In genomic region chr2:177724398-177725287, GRCh38 we compare ENCODE assay signal across 1 cellular context.
TF ChIP-seq lines count a peak whose summit lies in the region.

No MANE protein-coding gene starts in this region.

TF ChIP-seq in K562, 482 proteins besides CTCF, POLR2A, EP300 and RAD21 (continued from another document and continues in another):
- TF ChIP-seq USF1 (CRISPR knock-in tag; IDR thresholded peaks at IDR 0.05) (no peak), ZNF609 (CRISPR knock-in tag; IDR thresholded peaks at IDR 0.05; ENCODE audit: borderline replicate concordance) (no peak), STAG1 (CRISPR knock-in tag; IDR thresholded peaks at IDR 0.05; ENCODE audit: borderline replicate concordance) (no peak), E2F4 (CRISPR knock-in tag; IDR thresholded peaks at IDR 0.05; ENCODE audit: low read depth) (no peak), RBM17 (IDR thresholded peaks at IDR 0.05; ENCODE audit: borderline replicate concordance, low read depth, low read length) (no peak), HDGF (IDR thresholded peaks at IDR 0.05) (peak; percentile 74; the same call in 1 of the 2 replicates), ILF3 (IDR thresholded peaks at IDR 0.05; ENCODE audit: borderline replicate concordance) (no peak), TOE1 (IDR thresholded peaks at IDR 0.05; ENCODE audit: borderline replicate concordance) (peak; percentile 46; the same call in 1 of the 2 replicates), TOE1 (CRISPR knock-in tag; IDR thresholded peaks at IDR 0.05; ENCODE audit: borderline replicate concordance, low read depth) (no peak), ZNF512 (tag; IDR thresholded peaks at IDR 0.05) (no peak), MYNN (IDR thresholded peaks at IDR 0.05) (0 out of 2 replicates have a peak, but pooled peaks have one; percentile 46), MYNN (CRISPR knock-in tag; IDR thresholded peaks at IDR 0.05) (no peak), E2F8 (IDR thresholded peaks at IDR 0.05; ENCODE audit: low read depth, partially characterized antibody) (peak; percentile 22), KDM1A (IDR thresholded peaks at IDR 0.05) (no peak), HMG20A (CRISPR knock-in tag; conservative IDR thresholded peaks at IDR 0.05) (no peak), RFX5 (IDR thresholded peaks at IDR 0.05; ENCODE audit: low read depth, low read length) (no peak), C11orf30 (IDR thresholded peaks at IDR 0.05; ENCODE audit: low read depth) (no peak), ZBTB2 (IDR thresholded peaks at IDR 0.05) (no peak), XRCC3 (IDR thresholded peaks at IDR 0.05) (no peak), GABPA (tag; conservative IDR thresholded peaks at IDR 0.05; ENCODE audit: low read depth) (peak; percentile 16; the same call in 1 of the 2 replicates), LARP7 (IDR thresholded peaks at IDR 0.05) (no peak), SMC3 (conservative IDR thresholded peaks at IDR 0.05; ENCODE audit: insufficient read depth, low read depth, low read length) (peak; percentile 82), ZNF347 (CRISPR knock-in tag; IDR thresholded peaks at IDR 0.05; ENCODE audit: low read depth) (no peak), MEIS2 (IDR thresholded peaks at IDR 0.05; ENCODE audit: partially characterized antibody) (no peak), RBM15 (IDR thresholded peaks at IDR 0.05; ENCODE audit: insufficient read depth, low read length) (no peak), USF2 (CRISPR knock-in tag; IDR thresholded peaks at IDR 0.05) (no peak), MITF (IDR thresholded peaks at IDR 0.05) (no peak), TCF15 (CRISPR knock-in tag; IDR thresholded peaks at IDR 0.05) (no peak), ZNF766 (CRISPR knock-in tag; conservative IDR thresholded peaks at IDR 0.05) (no peak), ZBTB12 (CRISPR knock-in tag; IDR thresholded peaks at IDR 0.05) (no peak), HNRNPH1 (optimal IDR thresholded peaks at IDR 0.05; ENCODE audit: low read depth, low read length) (no peak), E4F1 (CRISPR knock-in tag; IDR thresholded peaks at IDR 0.05; ENCODE audit: borderline replicate concordance) (0 out of 2 replicates have a peak, but pooled peaks have one; percentile 2), ZNF79 (CRISPR knock-in tag; IDR thresholded peaks at IDR 0.05; ENCODE audit: low read depth) (no peak), PATZ1 (CRISPR knock-in tag; IDR thresholded peaks at IDR 0.05; ENCODE audit: borderline replicate concordance) (no peak), SMARCA5 (IDR thresholded peaks at IDR 0.05) (no peak), FOXK1 (CRISPR knock-in tag; IDR thresholded peaks at IDR 0.05; ENCODE audit: borderline replicate concordance) (0 out of 2 replicates have a peak, but pooled peaks have one; percentile 27), ZNF384 (IDR thresholded peaks at IDR 0.05; ENCODE audit: low read depth, low read length) (no peak), RUNX1 (IDR thresholded peaks at IDR 0.05; ENCODE audit: low read depth) (no peak)
